Comparison of ENCODE assay signal across 15 cellular contexts in genomic region chr6:108699290-108700041, GRCh38.
DNase-seq lines count a peak whose midpoint lies in the region; ATAC-seq, FAIRE-seq and TF ChIP-seq lines count a peak whose summit lies in the region.
"Had no signal": no experiment of that assay in that cellular context is flagged by ENCODE, and none has a peak within 500 bp of the region (broad histone marks: within the 10 kb centered on the region; RNA-seq: fewer than 3 reads in every experiment).

No MANE protein-coding gene starts in this region.

- no peaks in the 10 kb centered on the region for H3K27me3 ChIP-seq in heart right ventricle
- H3K27me3 ChIP-seq in Peyer's patch: no peaks in the 10 kb centered on the region

- in situ Hi-C loops in KBM-7 (cut with MboI; ENCODE audit: low pct_unique_long_range_greater_than_20kb, low sequenced_read_pairs): no loop called here

- no peak overlapping the region for H3K4me3 ChIP-seq in heart right ventricle
- H3K4me3 ChIP-seq in Peyer's patch: no peak overlapping the region
- H3K4me3 ChIP-seq: GM23248 had no signal

- H3K9me3 ChIP-seq in heart right ventricle: peaks cover 0 to 28% (median 20%) of the 10 kb centered on the region in 11 donors
- peaks cover 0 to 11% (median 3%) of the 10 kb centered on the region in 4 donors for H3K9me3 ChIP-seq in Peyer's patch

- H3K4me1 ChIP-seq in heart right ventricle (peaks cover 0 to 42% (median 25%) of the 10 kb centered on the region in 9 donors), Peyer's patch (no peaks in the 10 kb centered on the region)

- FAIRE-seq in D721Med (lab: Jason Lieb, UNC): no peak
- FAIRE-seq: endometrium had no signal

- WGBS in heart right ventricle, 2 donors: 23 to 39% methylated on average over 17 of the region's 17 CpGs

- ATAC-seq in heart right ventricle (peak; percentile 56 to 82 (median 74)), sciatic nerve (peak; percentile 57), HG02981 (IDR thresholded peaks at IDR 0.05; ENCODE audit: unreplicated experiment) (no peak)
- ATAC-seq: activated CD4-positive, CD25-positive, alpha-beta regulatory T cell treated with anti-CD3 and anti-CD28 coated beads, Interleukin-2, amount 50 U/mL, for 24 hours; activated T-cell treated with anti-CD3 and anti-CD28 coated beads, Interleukin-2, amount 50 U/mL, for 72 hours had no signal

- H3K27ac ChIP-seq in heart right ventricle (peak overlapping the region; percentile 10 to 81 (median 66)), Peyer's patch (no peak overlapping the region)
- H3K27ac ChIP-seq: GM23248 had no signal

- TF ChIP-seq CTCF in heart right ventricle (IDR thresholded peaks at IDR 0.05) (peak in 1 of 9 donors; percentile 13), D721Med (IDR thresholded peaks at IDR 0.05; ENCODE audit: insufficient read depth, missing control alignments) (no peak), Peyer's patch (IDR thresholded peaks at IDR 0.05) (no peak)

- H3K36me3 ChIP-seq in heart right ventricle (peaks cover 0 to 3% (median 0%) of the 10 kb centered on the region in 9 donors), Peyer's patch (no peaks in the 10 kb centered on the region)

- no peak for TF ChIP-seq POLR2A in Peyer's patch (IDR thresholded peaks at IDR 0.05)

- DNase-seq in KBM-7: peak; percentile 43
- peak; percentile 82 for DNase-seq in NCI-H748 (lab: John Stamatoyannopoulos, UW; ENCODE audit: unreplicated experiment)
- DNase-seq in heart right ventricle: peak; percentile 36 to 62
- no peak for DNase-seq in sciatic nerve (ENCODE audit: low spot score)
- DNase-seq in D721Med (ENCODE audit: insufficient read length, low spot score): no peak
- no peak for DNase-seq in NCI-H1930 (lab: John Stamatoyannopoulos, UW)
- DNase-seq in Peyer's patch: no peak
- DNase-seq: activated T-cell treated with anti-CD3 and anti-CD28 coated beads, Interleukin-2, amount 50 U/mL, for 72 hours; anterior cingulate cortex; CD4-positive, CD25-positive, alpha-beta regulatory T cell; GM23248; midbrain had no signal

- intact Hi-C loops in heart right ventricle (cut with DNase I): no loop called here
- intact Hi-C loops in sciatic nerve (cut with DNase I): no loop called here

Comparison
In these comparisons a context has a peak if more than half of its experiments do, and no peak if none do; other contexts are left out.
1. DNase-seq: peak in KBM-7 (single experiment), NCI-H748 (single experiment) and heart right ventricle (2 of 2); none in sciatic nerve (single experiment), D721Med (single experiment), NCI-H1930 (0 of 2) and Peyer's patch (0 of 3).
2. H3K27ac ChIP-seq: peak in heart right ventricle (10 of 10); none in Peyer's patch (0 of 4).